ENCODE assay signal across 8 cellular contexts in genomic region chr5:141636106-141636412, GRCh38. TPM values are rescaled to one million over a fixed set of nuclear protein-coding genes. Genes with fewer than 3 reads are reported as not detected.
DNase-seq lines count a peak whose midpoint lies in the region; ATAC-seq and TF ChIP-seq lines count a peak whose summit lies in the region.

No MANE protein-coding gene starts in this region.

- H3K9me3 ChIP-seq in endocrine pancreas (ENCODE audit: control insufficient read depth, low read length): no peaks in the 10 kb centered on the region

- TF ChIP-seq CTCF in CD14-positive monocyte (IDR thresholded peaks at IDR 0.05) (no peak), NB4 (IDR thresholded peaks at IDR 0.05; ENCODE audit: low read depth, low read length) (no peak), neural crest cell (conservative IDR thresholded peaks at IDR 0.05) (no peak)

- peak overlapping the region; percentile 74 for H3K9ac ChIP-seq in endocrine pancreas (ENCODE audit: control insufficient read depth, insufficient read depth, low read length)

- H3K36me3 Mint-ChIP-seq in CD14-positive monocyte (peaks cover 19 to 32% of the 10 kb centered on the region in 2 donors), neural crest cell (ENCODE audit: low read depth) (peaks cover 3% of the 10 kb centered on the region)

- intact Hi-C loops in CD14-positive monocyte (cut with micrococcal nuclease): loop anchor here (5.0 kb wide), 2 partner anchors 44 to 114 kb away; no protein-coding TSS in a partner anchor

- DNase-seq in CD14-positive monocyte (ENCODE audit: low spot score) (no peak), NB4 (ENCODE audit: low read depth) (no peak), neural crest cell (ENCODE audit: low read depth, low spot score) (no peak), superior temporal gyrus (ENCODE audit: extremely low spot score) (no peak), EL (no peak)

- H3K27ac Mint-ChIP-seq in CD14-positive monocyte (peak overlapping the region; percentile 84 to 92 (median 87)), neural crest cell (ENCODE audit: unreplicated experiment) (peak overlapping the region; percentile 84)

- peak overlapping the region; percentile 96 for H3K4me3 ChIP-seq in NB4 (ENCODE audit: low read depth, low read length)
- H3K4me3 ChIP-seq in endocrine pancreas (ENCODE audit: control insufficient read depth, insufficient read depth, low read length): peak overlapping the region; percentile 32

- H3K27me3 ChIP-seq in endocrine pancreas (ENCODE audit: control insufficient read depth, insufficient read depth, low read length): no peaks in the 10 kb centered on the region

- H3K9me3 Mint-ChIP-seq in CD14-positive monocyte (peaks cover 0 to 2% (median 0%) of the 10 kb centered on the region in 7 donors), neural crest cell (no peaks in the 10 kb centered on the region)

- no peaks in the 10 kb centered on the region for H3K36me3 ChIP-seq in endocrine pancreas (ENCODE audit: control insufficient read depth, insufficient read depth, low read length)

- H3K4me3 Mint-ChIP-seq in CD14-positive monocyte: peak overlapping the region; percentile 87 to 93
- H3K4me3 Mint-ChIP-seq in neural crest cell: peak overlapping the region; percentile 97

- peaks cover 38% of the 10 kb centered on the region for H3K4me1 Mint-ChIP-seq in CD14-positive monocyte
- H3K4me1 Mint-ChIP-seq in neural crest cell: peaks cover 27% of the 10 kb centered on the region

- H3K4me1 ChIP-seq in endocrine pancreas (ENCODE audit: control insufficient read depth, insufficient read depth, low read length): peaks cover 4% of the 10 kb centered on the region

- H3K27me3 Mint-ChIP-seq in CD14-positive monocyte (ENCODE audit: low read depth in 3 of 3) (peaks cover 0 to 4% (median 0%) of the 10 kb centered on the region in 3 donors), neural crest cell (ENCODE audit: low read depth) (peaks cover 2% of the 10 kb centered on the region)

- TF ChIP-seq POLR2A in NB4 (IDR thresholded peaks at IDR 0.05; ENCODE audit: extremely low read depth, insufficient read length): no peak

- no peak for ATAC-seq in GM18870 (IDR thresholded peaks at IDR 0.05; ENCODE audit: unreplicated experiment)
- ATAC-seq in GM21526 (IDR thresholded peaks at IDR 0.05; ENCODE audit: low FRiP score, unreplicated experiment): no peak

RNA-seq across cellular contexts. Expression of gene HDAC3, which starts 0.6 kb away (rescaled TPM):
- 10 to 100 TPM; 80.5 to 82.3 TPM for polyA plus RNA-seq in CD14-positive monocyte
- total RNA-seq in neural crest cell: 110 and 114 TPM in 2 replicates

RNA-seq across cellular contexts. Expression of gene RELL2, which starts 0.7 kb away (rescaled TPM):
- 1 to 10 TPM; 1.0 to 1.3 TPM for polyA plus RNA-seq in CD14-positive monocyte
- 6.5 and 6.9 TPM in 2 replicates for total RNA-seq in neural crest cell

RNA-seq across cellular contexts. Expression of gene FCHSD1, which starts 15.2 kb away (rescaled TPM):
- polyA plus RNA-seq in CD14-positive monocyte: 1 to 10 TPM; 3.0 to 3.4 TPM
- 20.4 and 20.6 TPM in 2 replicates for total RNA-seq in neural crest cell

RNA-seq across cellular contexts. Expression of gene DIAPH1, which starts 17.3 kb away (rescaled TPM):
- 10 to 100 TPM; 60.2 to 98.6 TPM for polyA plus RNA-seq in CD14-positive monocyte
- 86.3 and 99.1 TPM in 2 replicates for total RNA-seq in neural crest cell

RNA-seq across cellular contexts. Expression of gene ARAP3, which starts 46.0 kb away (rescaled TPM):
- polyA plus RNA-seq in CD14-positive monocyte: 1 to 10 TPM; 1.2 to 2.2 TPM
- 36.0 and 39.2 TPM in 2 replicates for total RNA-seq in neural crest cell
